Comparison of ENCODE assay signal across 22 cellular contexts in the genomic region with DNA sequence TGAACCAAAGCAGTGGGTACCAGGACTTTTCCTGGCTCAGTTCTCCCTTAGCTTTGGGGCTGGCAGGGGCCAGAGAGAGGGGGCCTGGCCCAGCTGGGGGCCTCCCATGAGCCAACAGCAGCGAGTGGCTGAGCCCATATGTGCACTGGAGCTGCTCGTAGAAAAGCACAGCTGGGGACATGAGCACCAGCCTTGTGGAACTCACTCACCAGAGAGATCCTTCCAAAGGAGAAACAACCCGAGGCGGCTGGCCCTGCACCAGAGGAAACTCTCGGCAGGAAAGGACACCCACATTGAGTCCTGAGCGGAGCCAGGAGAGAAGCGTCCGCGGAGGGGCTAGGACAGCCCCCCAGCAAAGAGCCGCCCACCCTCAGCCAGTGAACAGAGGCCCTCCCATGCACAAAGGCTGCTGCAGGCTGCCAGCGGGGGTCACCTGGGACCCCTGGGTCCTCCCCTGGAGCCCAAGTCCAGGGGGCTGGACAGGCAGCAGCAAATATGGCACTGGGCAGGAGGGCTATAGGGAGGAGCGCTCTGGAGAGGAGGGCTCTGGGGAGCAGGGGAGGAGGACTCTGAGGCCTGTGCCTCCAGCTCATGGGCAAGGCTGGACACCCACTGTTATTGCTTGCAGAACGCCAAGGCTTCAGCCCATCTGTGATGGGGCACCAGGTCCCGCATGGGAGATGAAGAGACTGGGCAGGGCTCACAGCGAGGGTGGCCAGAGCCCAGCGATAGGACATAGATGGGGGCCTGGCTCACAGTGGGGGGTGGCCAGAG. TPM values are rescaled to one million over a fixed set of nuclear protein-coding genes. Genes with fewer than 3 reads are reported as not detected.
A peak's percentile ranks its signal among the peaks of the same experiment; 100 is the strongest.
DNase-seq lines count a peak whose midpoint lies in the region; ATAC-seq and TF ChIP-seq lines count a peak whose summit lies in the region.
"Had no signal": no experiment of that assay in that cellular context is flagged by ENCODE, and none has a peak within 500 bp of the region (broad histone marks: within the 10 kb centered on the region; RNA-seq: fewer than 3 reads in every experiment).

No MANE protein-coding gene starts in this region.

- H3K27me3 ChIP-seq in endodermal cell (ENCODE audit: control insufficient read depth, insufficient read depth, low read length, poor library complexity, severe bottlenecking): no peaks in the 10 kb centered on the region

- no peak overlapping the region for H3K4me3 ChIP-seq in endodermal cell (ENCODE audit: low read length)
- H3K4me3 ChIP-seq: K562 had no signal

- no peaks in the 10 kb centered on the region for H3K9me3 ChIP-seq in endodermal cell (ENCODE audit: control insufficient read depth, low read length)

- no peaks in the 10 kb centered on the region for H3K4me1 ChIP-seq in endodermal cell (ENCODE audit: control insufficient read depth, insufficient read depth, low read length)

- H3K9ac ChIP-seq in endodermal cell (ENCODE audit: extremely low read depth, low read length, poor library complexity, severe bottlenecking): no peak overlapping the region

- no peaks in the 10 kb centered on the region for H3K27me3 Mint-ChIP-seq in stimulated activated naive CD8-positive, alpha-beta T cell treated with anti-CD3 and anti-CD28 coated beads, Interleukin-15, amount 100 ng/mL, for 72 hours
- no peaks in the 10 kb centered on the region for H3K27me3 Mint-ChIP-seq in endodermal cell (ENCODE audit: insufficient read depth)
- H3K27me3 Mint-ChIP-seq in nephron (ENCODE audit: low read depth): peaks cover 24% of the 10 kb centered on the region

- peak; percentile 9 for ATAC-seq in stimulated activated naive CD8-positive, alpha-beta T cell treated with anti-CD3 and anti-CD28 coated beads, Interleukin-15, amount 100 ng/mL, for 72 hours
- no peak for ATAC-seq in stimulated activated naive CD8-positive, alpha-beta T cell treated with anti-CD3 and anti-CD28 coated beads, Interleukin-15, Interleukin-2, amounts not matched to agents 100 U/mL and 50 U/mL, for 24 hours
- no peak for ATAC-seq in GM19023 (IDR thresholded peaks at IDR 0.05; ENCODE audit: unreplicated experiment)
- ATAC-seq: activated naive CD4-positive, alpha-beta T cell treated with anti-CD3 and anti-CD28 coated beads, Interleukin-2, amount 50 U/mL, for 72 hours; effector memory CD8-positive, alpha-beta T cell; K562; T-helper 17 cell had no signal

- DNase-seq in stimulated activated naive CD8-positive, alpha-beta T cell treated with anti-CD3 and anti-CD28 coated beads, Interleukin-15, amount 100 ng/mL, for 72 hours: no peak
- no peak for DNase-seq in stimulated activated naive CD8-positive, alpha-beta T cell treated with anti-CD3 and anti-CD28 coated beads, Interleukin-15, Interleukin-2, amounts not matched to agents 100 U/mL and 50 U/mL, for 24 hours
- DNase-seq in endodermal cell: peak; percentile 38
- no peak for DNase-seq in NCI-H1048 (lab: John Stamatoyannopoulos, UW)
- DNase-seq in C1 segment of cervical spinal cord (lab: John Stamatoyannopoulos, UW): no peak
- DNase-seq in stimulated activated CD4-positive, alpha-beta T cell treated with anti-CD3 and anti-CD28 coated beads, Interleukin-4, amount 100 ng/mL, for 1 hour: no peak
- DNase-seq: activated T-cell treated with anti-CD3 and anti-CD28 coated beads for 4 hours; brain microvascular endothelial cell; effector memory CD8-positive, alpha-beta T cell; NCI-H1092 treated with DMSO at 0.1 percent for 48 hours; NCI-H2171 treated with DMSO at 0.1 percent for 48 hours; nucleus accumbens; SHP77; small intestine; stimulated activated naive CD4-positive, alpha-beta T cell treated with Interleukin-2 at 50 U/mL for 16 hours; T-helper 17 cell had no signal

- no peaks in the 10 kb centered on the region for H3K9me3 Mint-ChIP-seq in stimulated activated naive CD8-positive, alpha-beta T cell treated with anti-CD3 and anti-CD28 coated beads, Interleukin-15, amount 100 ng/mL, for 72 hours
- H3K9me3 Mint-ChIP-seq in endodermal cell (no peaks in the 10 kb centered on the region), nephron (no peaks in the 10 kb centered on the region)
- H3K9me3 Mint-ChIP-seq: activated naive CD4-positive, alpha-beta T cell treated with anti-CD3 and anti-CD28 coated beads, Interleukin-2, amount 50 U/mL, for 72 hours; effector memory CD8-positive, alpha-beta T cell; memory B cell had no signal

- H3K27ac ChIP-seq in endodermal cell (ENCODE audit: low read depth, low read length): no peak overlapping the region
- H3K27ac ChIP-seq: brain microvascular endothelial cell, HL-60 had no signal

- H3K36me3 Mint-ChIP-seq in endodermal cell (ENCODE audit: low read depth) (no peaks in the 10 kb centered on the region), nephron (ENCODE audit: low read depth) (no peaks in the 10 kb centered on the region)
- H3K36me3 Mint-ChIP-seq: activated naive CD4-positive, alpha-beta T cell treated with anti-CD3 and anti-CD28 coated beads, Interleukin-2, amount 50 U/mL, for 72 hours; memory B cell had no signal

- H3K36me3 ChIP-seq in endodermal cell (ENCODE audit: control insufficient read depth, insufficient read depth, low read length): no peaks in the 10 kb centered on the region
- H3K36me3 ChIP-seq: brain microvascular endothelial cell had no signal

- 86 to 88% methylated on average over 10 to 16 of the region's 16 CpGs for WGBS in endodermal cell (ENCODE audit: insufficient coverage in 1 of 2, insufficient read length in 1 of 2), 2 experiments

- no peak for TF ChIP-seq CTCF in endodermal cell (conservative IDR thresholded peaks at IDR 0.05)
- no peak for TF ChIP-seq CTCF in nephron (IDR thresholded peaks at IDR 0.05; ENCODE audit: unreplicated experiment in 3 of 3)

- H3K4me3 Mint-ChIP-seq in stimulated activated naive CD8-positive, alpha-beta T cell treated with anti-CD3 and anti-CD28 coated beads, Interleukin-15, amount 100 ng/mL, for 72 hours: no peak overlapping the region
- no peak overlapping the region for H3K4me3 Mint-ChIP-seq in endodermal cell
- peak overlapping the region in 1 of 3 experiments; percentile 52 for H3K4me3 Mint-ChIP-seq in nephron
- H3K4me3 Mint-ChIP-seq: effector memory CD8-positive, alpha-beta T cell; memory B cell; T-helper 17 cell had no signal

- H3K4me1 Mint-ChIP-seq in stimulated activated naive CD8-positive, alpha-beta T cell treated with anti-CD3 and anti-CD28 coated beads, Interleukin-15, amount 100 ng/mL, for 72 hours: no peaks in the 10 kb centered on the region
- peaks cover 3% of the 10 kb centered on the region for H3K4me1 Mint-ChIP-seq in endodermal cell
- H3K4me1 Mint-ChIP-seq in nephron: peaks cover 35% of the 10 kb centered on the region
- H3K4me1 Mint-ChIP-seq: memory B cell had no signal

- H3K27ac Mint-ChIP-seq in stimulated activated naive CD8-positive, alpha-beta T cell treated with anti-CD3 and anti-CD28 coated beads, Interleukin-15, amount 100 ng/mL, for 72 hours: no peak overlapping the region
- H3K27ac Mint-ChIP-seq in endodermal cell (no peak overlapping the region), nephron (peak overlapping the region; percentile 41 to 91 (median 86))
- H3K27ac Mint-ChIP-seq: activated naive CD4-positive, alpha-beta T cell treated with anti-CD3 and anti-CD28 coated beads, Interleukin-2, amount 50 U/mL, for 72 hours; effector memory CD8-positive, alpha-beta T cell; memory B cell; T-helper 17 cell had no signal

RNA-seq across cellular contexts. Expression of a gene that starts 42.1 kb away (rescaled TPM):
- 1 to 10 TPM in 1 of 2 donors, under 1 TPM in 1; 0.66 to 4.5 TPM for total RNA-seq in endodermal cell
- 0.96 TPM for polyA plus RNA-seq in endodermal cell (2013, experiment 1 of 2)
- polyA plus RNA-seq in endodermal cell (2013, experiment 2 of 2): 0.25 TPM

RNA-seq across cellular contexts. Expression of a gene that starts 50.2 kb away (rescaled TPM):
- not detected for total RNA-seq in endodermal cell
- polyA plus RNA-seq in endodermal cell (2013, experiment 1 of 2): not detected
- polyA plus RNA-seq in endodermal cell (2013, experiment 2 of 2): not detected
- total RNA-seq: activated naive CD4-positive, alpha-beta T cell treated with anti-CD3 and anti-CD28 coated beads, Interleukin-2, amount 50 U/mL, for 72 hours; K562; T-helper 17 cell had no signal
- polyA plus RNA-seq: K562 had no signal

Comparison
In these comparisons a context has a peak if more than half of its experiments do, and no peak if none do; other contexts are left out.
1. H3K27ac Mint-ChIP-seq: peak in nephron (3 of 3); none in stimulated activated naive CD8-positive, alpha-beta T cell treated with anti-CD3 and anti-CD28 coated beads, Interleukin-15, amount 100 ng/mL, for 72 hours (0 of 2) and endodermal cell (single experiment).